In genomic region chr19:15161028-15161984, GRCh38 we compare ENCODE assay signal across 8 cellular contexts. TPM values are rescaled to one million over a fixed set of nuclear protein-coding genes. Genes with fewer than 3 reads are reported as not detected.
DNase-seq lines count a peak whose midpoint lies in the region; ATAC-seq and TF ChIP-seq lines count a peak whose summit lies in the region.

No MANE protein-coding gene starts in this region.

- no peak overlapping the region for H3K4me2 ChIP-seq in osteoblast (ENCODE audit: insufficient read depth, low read length)

- no peaks in the 10 kb centered on the region for H3K4me1 ChIP-seq in osteoblast (ENCODE audit: insufficient read depth, low read length)
- peaks cover 0 to 3% (median 0%) of the 10 kb centered on the region in 4 donors for H3K4me1 ChIP-seq in sigmoid colon
- no peaks in the 10 kb centered on the region for H3K4me1 ChIP-seq in esophagus squamous epithelium

- TF ChIP-seq POLR2A in sigmoid colon (IDR thresholded peaks at IDR 0.05) (no peak), esophagus squamous epithelium (IDR thresholded peaks at IDR 0.05) (no peak)

- intact Hi-C loops in sigmoid colon (cut with DNase I) (no loop called here), esophagus squamous epithelium (cut with DNase I) (no loop called here)

- TF ChIP-seq CTCF in WI38 (IDR thresholded peaks at IDR 0.05; ENCODE audit: low read depth, low read length) (peak; percentile 59), osteoblast (IDR thresholded peaks at IDR 0.05; ENCODE audit: extremely low read depth, low read depth, low read length) (peak; percentile 53), sigmoid colon (IDR thresholded peaks at IDR 0.05) (no peak), esophagus squamous epithelium (IDR thresholded peaks at IDR 0.05) (peak in 1 of 6 experiments; percentile 33)

- no peak overlapping the region for H3K27ac ChIP-seq in osteoblast (ENCODE audit: low read depth, low read length)
- H3K27ac ChIP-seq in sigmoid colon = no peak overlapping the region
- no peak overlapping the region for H3K27ac ChIP-seq in esophagus squamous epithelium

- H3K27me3 ChIP-seq in osteoblast (ENCODE audit: insufficient read depth, low read length) = no peaks in the 10 kb centered on the region
- H3K27me3 ChIP-seq in sigmoid colon = no peaks in the 10 kb centered on the region
- no peaks in the 10 kb centered on the region for H3K27me3 ChIP-seq in esophagus squamous epithelium

- TF ChIP-seq EP300 in sigmoid colon (IDR thresholded peaks at IDR 0.05) = no peak

- no peak overlapping the region for H2AFZ ChIP-seq in osteoblast (ENCODE audit: low read length)

- H3K4me3 ChIP-seq in WI38 (ENCODE audit: low read depth, low read length) (no peak overlapping the region), osteoblast (ENCODE audit: insufficient read depth, low read length) (no peak overlapping the region), sigmoid colon (no peak overlapping the region), esophagus squamous epithelium (no peak overlapping the region)

- 89 to 94% methylated on average over 42 of the region's 42 CpGs for WGBS in sigmoid colon, 2 donors
- WGBS in esophagus squamous epithelium, 2 donors = 83 to 88% methylated on average over 4 to 13 of the region's 42 CpGs

- H3K36me3 ChIP-seq in osteoblast (ENCODE audit: insufficient read depth, low read length) = peaks cover 64% of the 10 kb centered on the region
- no peaks in the 10 kb centered on the region for H3K36me3 ChIP-seq in sigmoid colon
- H3K36me3 ChIP-seq in esophagus squamous epithelium = peaks cover 0 to 75% (median 16%) of the 10 kb centered on the region in 3 donors

- no peaks in the 10 kb centered on the region for H4K20me1 ChIP-seq in osteoblast (ENCODE audit: insufficient read depth, low read length)

- ATAC-seq in GM19035 (IDR thresholded peaks at IDR 0.05; ENCODE audit: unreplicated experiment) = no peak

- DNase-seq in NCI-H524 (lab: John Stamatoyannopoulos, UW) = peak; percentile 50 to 55
- no peak for DNase-seq in NCI-H524 treated with DMSO at 0.1 percent for 48 hours (lab: John Stamatoyannopoulos, UW)
- peak; percentile 35 for DNase-seq in LoVo (ENCODE audit: low spot score)
- peak; percentile 91 for DNase-seq in osteoblast (ENCODE audit: insufficient read length, low spot score, missing footprints)
- no peak for DNase-seq in sigmoid colon
- no peak for DNase-seq in esophagus squamous epithelium (lab: John Stamatoyannopoulos, UW)

- no peaks in the 10 kb centered on the region for H3K79me2 ChIP-seq in osteoblast (ENCODE audit: insufficient read depth, low read length)

- H3K9me3 ChIP-seq in osteoblast (ENCODE audit: low read depth, low read length) (no peaks in the 10 kb centered on the region), sigmoid colon (peaks cover 9 to 17% (median 12%) of the 10 kb centered on the region in 4 donors), esophagus squamous epithelium (peaks cover 0 to 29% (median 10%) of the 10 kb centered on the region in 3 donors)

RNA-seq across cellular contexts. Expression of gene NOTCH3, which starts 39.5 kb away (rescaled TPM):
- total RNA-seq in osteoblast (49.8 and 51.8 TPM in 2 replicates), sigmoid colon (10 to 100 TPM in 1 of 4 donors, 1 to 10 TPM in 3; 2.8 to 15.0 (median 5.1) TPM), esophagus squamous epithelium (100 to 1,000 TPM in 3 of 4 donors, 10 to 100 TPM in 1; 95.6 to 278 (median 122) TPM)
- 1 to 10 TPM in 1 of 3 donors, under 1 TPM in 2; under 0.01 to 9.1 (median 0.46) TPM for polyA plus RNA-seq in sigmoid colon

RNA-seq across cellular contexts. Expression of gene SYDE1, which starts 54.1 kb away (rescaled TPM):
- total RNA-seq in osteoblast (45.1 and 56.8 TPM in 2 replicates), sigmoid colon (10 to 100 TPM; 29.6 to 39.9 (median 35.8) TPM), esophagus squamous epithelium (10 to 100 TPM in 1 of 4 donors, 1 to 10 TPM in 3; 1.4 to 10.3 (median 4.6) TPM)
- 1 to 10 TPM; 1.2 to 5.6 (median 4.8) TPM for polyA plus RNA-seq in sigmoid colon

Comparison
In these comparisons a context has a peak if more than half of its experiments do, and no peak if none do; other contexts are left out.
1. DNase-seq: peak in NCI-H524 (2 of 2), LoVo (single experiment) and osteoblast (single experiment); none in NCI-H524 treated with DMSO at 0.1 percent for 48 hours (single experiment), sigmoid colon (single experiment) and esophagus squamous epithelium (single experiment).
2. CTCF ChIP-seq: peak in WI38 (single experiment) and osteoblast (single experiment); none in sigmoid colon (0 of 4).